In genomic region chr18:80157708-80158343, GRCh38 we compare ENCODE assay signal across 8 cellular contexts. TPM values are rescaled to one million over a fixed set of nuclear protein-coding genes. Genes with fewer than 3 reads are reported as not detected.
DNase-seq lines count a peak whose midpoint lies in the region; ATAC-seq and TF ChIP-seq lines count a peak whose summit lies in the region.

No MANE protein-coding gene starts in this region.

- no peak for TF ChIP-seq POLR2A in NB4 (IDR thresholded peaks at IDR 0.05; ENCODE audit: extremely low read depth, insufficient read length)

- intact Hi-C loops in Right ventricle myocardium inferior (cut with DNase I): no loop called here
- intact Hi-C loops in cardiac septum (cut with DNase I): no loop called here

- H3K9me3 ChIP-seq in WERI-Rb-1 (ENCODE audit: severe bottlenecking): no peaks in the 10 kb centered on the region

- TF ChIP-seq CTCF in NB4 (IDR thresholded peaks at IDR 0.05; ENCODE audit: low read depth, low read length) (peak; percentile 90), WERI-Rb-1 (IDR thresholded peaks at IDR 0.05; ENCODE audit: low read depth, low read length) (peak; percentile 88), cardiac fibroblast (IDR thresholded peaks at IDR 0.05; ENCODE audit: low read depth, low read length) (peak; percentile 98)

- peaks cover 17% of the 10 kb centered on the region for H3K36me3 ChIP-seq in WERI-Rb-1

- H3K27me3 ChIP-seq in WERI-Rb-1 (ENCODE audit: insufficient read depth, low read depth, severe bottlenecking): no peaks in the 10 kb centered on the region

- ATAC-seq in Right ventricle myocardium inferior: no peak
- no peak for ATAC-seq in HG03378 (IDR thresholded peaks at IDR 0.05; ENCODE audit: unreplicated experiment)

- DNase-seq in Right ventricle myocardium inferior (ENCODE audit: missing footprints) (peak; percentile 86), cardiac septum (ENCODE audit: low spot score) (no peak), NB4 (ENCODE audit: low read depth) (peak; percentile 72), WERI-Rb-1 (peak; percentile 82), cardiac fibroblast (ENCODE audit: low read depth in 2 of 2) (peak; percentile 82 to 85), left kidney (ENCODE audit: low read depth, low spot score) (peak; percentile 89)
- DNase-seq in stimulated activated CD4-positive, alpha-beta T cell treated with anti-CD3 and anti-CD28 coated beads, Interleukin-4, amount 100 ng/mL, for 1 hour: peak; percentile 78

- H3K4me3 ChIP-seq in NB4 (ENCODE audit: low read depth, low read length) (no peak overlapping the region), WERI-Rb-1 (ENCODE audit: low read depth, low read length) (no peak overlapping the region), cardiac fibroblast (replicated peaks in 1 of 2; ENCODE audit: low read depth in 2 of 2, low read length in 2 of 2) (no peak overlapping the region)

- no peak overlapping the region for H3K27ac ChIP-seq in WERI-Rb-1

RNA-seq across cellular contexts. Expression of gene ADNP2, which starts 48.8 kb away (rescaled TPM):
- total RNA-seq in Right ventricle myocardium inferior: 7.4 TPM
- 11.8 TPM for total RNA-seq in cardiac septum
